Comparison of ENCODE assay signal across 19 cellular contexts in the genomic region with DNA sequence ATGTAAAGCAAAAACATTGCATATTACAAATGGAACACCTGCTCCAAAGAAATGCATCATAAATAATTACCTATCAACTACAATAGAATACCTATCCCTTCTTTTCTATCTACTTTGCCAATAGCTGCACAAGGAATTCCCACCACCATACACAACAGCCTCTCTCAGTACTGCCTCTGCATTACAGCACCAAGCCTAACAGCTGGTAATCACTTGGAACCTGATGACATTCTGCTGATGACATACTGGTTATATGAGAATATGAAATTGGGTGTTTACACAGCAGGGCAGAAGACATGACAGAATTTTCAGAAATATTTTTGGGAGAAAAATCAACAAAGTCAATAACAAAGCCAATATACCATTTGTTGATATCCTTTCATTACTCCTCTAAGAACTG. TPM values are rescaled to one million over a fixed set of nuclear protein-coding genes. Genes with fewer than 3 reads are reported as not detected.
A peak's percentile ranks its signal among the peaks of the same experiment; 100 is the strongest.
DNase-seq lines count a peak whose midpoint lies in the region; ATAC-seq and TF ChIP-seq lines count a peak whose summit lies in the region.
"Had no signal": no experiment of that assay in that cellular context is flagged by ENCODE, and none has a peak within 500 bp of the region (broad histone marks: within the 10 kb centered on the region; RNA-seq: fewer than 3 reads in every experiment).

No MANE protein-coding gene starts in this region.

- no peak overlapping the region for H3K4me3 Mint-ChIP-seq in CD4-positive, CD25-positive, alpha-beta regulatory T cell
- H3K4me3 Mint-ChIP-seq in GM23338 (no peak overlapping the region), glutamatergic neuron (ENCODE audit: unreplicated experiment) (no peak overlapping the region)
- H3K4me3 Mint-ChIP-seq: B cell; CD4-positive, alpha-beta T cell had no signal

- TF ChIP-seq POLR2A in stomach (IDR thresholded peaks at IDR 0.05) = no peak

- peaks cover 46 to 69% (median 49%) of the 10 kb centered on the region in 4 donors for H3K4me1 Mint-ChIP-seq in CD4-positive, CD25-positive, alpha-beta regulatory T cell
- peaks cover 37% of the 10 kb centered on the region for H3K4me1 Mint-ChIP-seq in GM23338
- peaks cover 42% of the 10 kb centered on the region for H3K4me1 Mint-ChIP-seq in glutamatergic neuron (ENCODE audit: low read depth, unreplicated experiment)

- peaks cover 26% of the 10 kb centered on the region; the same call in 1 of the 2 replicates for H4K20me1 ChIP-seq in GM23338 (replicated peaks; ENCODE audit: insufficient read depth)
- peaks cover 6% of the 10 kb centered on the region for H4K20me1 ChIP-seq in mammary epithelial cell (ENCODE audit: insufficient read depth, low read length)

- TF ChIP-seq CTCF in GM23338 (conservative IDR thresholded peaks at IDR 0.05; ENCODE audit: low read depth in 2 of 2) (no peak), mammary epithelial cell (conservative IDR thresholded peaks at IDR 0.05 in 1 of 2, IDR thresholded peaks at IDR 0.05 in 1 of 2; ENCODE audit: extremely low read depth in 1 of 2, insufficient read depth in 1 of 2, low read depth in 1 of 2, low read length in 2 of 2) (no peak), glutamatergic neuron (IDR thresholded peaks at IDR 0.05; ENCODE audit: partially characterized antibody, unreplicated experiment) (no peak), stomach (IDR thresholded peaks at IDR 0.05) (no peak)

- H3K9me3 ChIP-seq in CD4-positive, CD25-positive, alpha-beta regulatory T cell (ENCODE audit: control insufficient read depth in 2 of 2, low read length in 2 of 2) = no peaks in the 10 kb centered on the region
- H3K9me3 ChIP-seq in mammary epithelial cell (replicated peaks; ENCODE audit: insufficient read depth, low read length) = no peaks in the 10 kb centered on the region
- no peaks in the 10 kb centered on the region for H3K9me3 ChIP-seq in stomach

- intact Hi-C loops in mammary epithelial cell (cut with micrococcal nuclease) (no loop called here), stomach (cut with DNase I; ENCODE audit: low total_unique reads) (no loop called here)

- no TSS peak for BruUV-seq in mammary epithelial cell (replicated peaks; lab: Mats Ljungman, UMichigan)

- H3K27me3 ChIP-seq in CD4-positive, CD25-positive, alpha-beta regulatory T cell (ENCODE audit: control insufficient read depth, insufficient read depth, low read length) = no peaks in the 10 kb centered on the region
- H3K27me3 ChIP-seq in GM23338 (ENCODE audit: insufficient read depth) = no peaks in the 10 kb centered on the region
- H3K27me3 ChIP-seq in mammary epithelial cell (ENCODE audit: insufficient read depth, low read length) = no peaks in the 10 kb centered on the region
- no peaks in the 10 kb centered on the region for H3K27me3 ChIP-seq in stomach

- H2AFZ ChIP-seq in GM23338 (no peak overlapping the region), mammary epithelial cell (ENCODE audit: low read depth, low read length) (no peak overlapping the region)
- H2AFZ ChIP-seq: GM23248 had no signal

- no peaks in the 10 kb centered on the region for H3F3A ChIP-seq in GM23338 (replicated peaks; ENCODE audit: low read depth)

- dilution Hi-C loops in mammary epithelial cell (cut with HindIII; ENCODE audit: low sequenced_read_pairs) = no loop called here

- TF ChIP-seq EP300 in stomach (IDR thresholded peaks at IDR 0.05) = no peak

- H3K36me3 ChIP-seq in CD4-positive, CD25-positive, alpha-beta regulatory T cell (ENCODE audit: control insufficient read depth, insufficient read depth, low read length) = peaks cover 9% of the 10 kb centered on the region
- no peaks in the 10 kb centered on the region for H3K36me3 ChIP-seq in GM23338 (ENCODE audit: insufficient read depth)
- H3K36me3 ChIP-seq in mammary epithelial cell (ENCODE audit: insufficient read depth, low read length) = peaks cover 2% of the 10 kb centered on the region
- peaks cover 0 to 20% (median 17%) of the 10 kb centered on the region in 4 donors for H3K36me3 ChIP-seq in stomach

- no peaks in the 10 kb centered on the region for H3K4me1 ChIP-seq in CD4-positive, CD25-positive, alpha-beta regulatory T cell (ENCODE audit: control insufficient read depth, insufficient read depth, low read length, poor library complexity, severe bottlenecking)
- no peaks in the 10 kb centered on the region for H3K4me1 ChIP-seq in GM23338 (ENCODE audit: insufficient read depth)
- peaks cover 20% of the 10 kb centered on the region for H3K4me1 ChIP-seq in mammary epithelial cell (ENCODE audit: insufficient read depth, low read length)
- peaks cover 0 to 28% (median 7%) of the 10 kb centered on the region in 4 donors for H3K4me1 ChIP-seq in stomach

- no peak for ATAC-seq in CD4-positive, CD25-positive, alpha-beta regulatory T cell (ENCODE audit: low read depth in 2 of 2)
- ATAC-seq in GM23338 (no peak), GM21381 (IDR thresholded peaks at IDR 0.05; ENCODE audit: unreplicated experiment) (no peak)
- ATAC-seq: Panc1, SK-N-SH treated with all-trans-retinoic acid at 6 μM for 48 hours had no signal

- CTCF ChIA-PET in mammary epithelial cell (lab: Charles Lee; ENCODE audit: low non-redundant PET) = no interaction called here

- no peaks in the 10 kb centered on the region for H3K9me2 ChIP-seq in GM23338 (ENCODE audit: insufficient read depth)

- no peak for DNase-seq in CD4-positive, CD25-positive, alpha-beta regulatory T cell
- DNase-seq in GM23338 (ENCODE audit: low spot score) (no peak), mammary epithelial cell (no peak), glutamatergic neuron (no peak), stomach (no peak)
- DNase-seq in activated effector memory CD4-positive, alpha-beta T cell treated with anti-CD3 and anti-CD28 coated beads, Interleukin-2, amount 50 U/mL, for 16 hours = no peak
- DNase-seq: CD4-positive, alpha-beta T cell; GM23248; NCI-H1092; NCI-H146; NCI-H2081; NCI-H510A treated with DMSO at 0.1 percent for 48 hours; NCI-H82; SHP77 treated with DMSO at 0.1 percent for 48 hours had no signal

- H3K79me2 ChIP-seq in GM23338 (replicated peaks; ENCODE audit: insufficient read depth) = peaks cover 98% of the 10 kb centered on the region
- H3K79me2 ChIP-seq in mammary epithelial cell (ENCODE audit: insufficient read depth, low read length) = peaks cover 99% of the 10 kb centered on the region

- H3K27ac Mint-ChIP-seq in CD4-positive, CD25-positive, alpha-beta regulatory T cell = peak overlapping the region in 2 of 3 donors; percentile 69 to 80
- H3K27ac Mint-ChIP-seq in GM23338 = no peak overlapping the region
- H3K27ac Mint-ChIP-seq in glutamatergic neuron (ENCODE audit: unreplicated experiment) = peak overlapping the region; percentile 4
- H3K27ac Mint-ChIP-seq: B cell; CD4-positive, alpha-beta T cell had no signal

- H3K4me3 ChIP-seq in CD4-positive, CD25-positive, alpha-beta regulatory T cell (ENCODE audit: low read depth, low read length) = no peak overlapping the region
- no peak overlapping the region for H3K4me3 ChIP-seq in GM23338
- no peak overlapping the region for H3K4me3 ChIP-seq in mammary epithelial cell (replicated peaks in 1 of 3; ENCODE audit: insufficient read depth in 1 of 3, low read depth in 2 of 3, low read length in 3 of 3)
- no peak overlapping the region for H3K4me3 ChIP-seq in stomach
- H3K4me3 ChIP-seq: GM23248, K562 had no signal

- no peak overlapping the region for H3K9ac ChIP-seq in mammary epithelial cell (ENCODE audit: insufficient read depth, low read length)
- H3K9ac ChIP-seq: GM23248 had no signal

- peaks cover 18% of the 10 kb centered on the region for H3K36me3 Mint-ChIP-seq in CD4-positive, CD25-positive, alpha-beta regulatory T cell
- H3K36me3 Mint-ChIP-seq in GM23338 (ENCODE audit: low read depth) = peaks cover 22% of the 10 kb centered on the region; the same call in 2 of the 3 replicates
- peaks cover 7% of the 10 kb centered on the region for H3K36me3 Mint-ChIP-seq in glutamatergic neuron (ENCODE audit: unreplicated experiment)

- H3K9me3 Mint-ChIP-seq in CD4-positive, CD25-positive, alpha-beta regulatory T cell = peaks cover 0 to 4% (median 0%) of the 10 kb centered on the region in 7 donors
- H3K9me3 Mint-ChIP-seq in GM23338 (peaks cover 3% of the 10 kb centered on the region; the same call in 2 of the 3 replicates), glutamatergic neuron (ENCODE audit: unreplicated experiment) (no peaks in the 10 kb centered on the region)
- H3K9me3 Mint-ChIP-seq: CD4-positive, alpha-beta T cell had no signal

- in situ Hi-C loops in mammary epithelial cell (cut with MboI; ENCODE audit: low sequenced_read_pairs in 2 of 2) = no loop called here

- no peak overlapping the region for H3K27ac ChIP-seq in CD4-positive, CD25-positive, alpha-beta regulatory T cell (ENCODE audit: insufficient read depth, low read length, poor library complexity, severe bottlenecking)
- no peak overlapping the region for H3K27ac ChIP-seq in GM23338 (ENCODE audit: low read depth)
- H3K27ac ChIP-seq in mammary epithelial cell (ENCODE audit: insufficient read depth, low read depth, low read length) = no peak overlapping the region
- no peak overlapping the region for H3K27ac ChIP-seq in stomach
- H3K27ac ChIP-seq: GM23248 had no signal

- 0 out of 2 replicates have a peak overlapping the region, but pooled peaks have one; percentile 14 for H3K4me2 ChIP-seq in GM23338
- H3K4me2 ChIP-seq in mammary epithelial cell (ENCODE audit: insufficient read depth, low read depth, low read length) = peak overlapping the region; percentile 43

- H3K27me3 Mint-ChIP-seq in CD4-positive, CD25-positive, alpha-beta regulatory T cell = no peaks in the 10 kb centered on the region
- no peaks in the 10 kb centered on the region for H3K27me3 Mint-ChIP-seq in GM23338 (ENCODE audit: insufficient read depth, low read depth, poor library complexity)
- H3K27me3 Mint-ChIP-seq in glutamatergic neuron (ENCODE audit: unreplicated experiment) = no peaks in the 10 kb centered on the region
- H3K27me3 Mint-ChIP-seq: B cell; CD4-positive, alpha-beta T cell had no signal

TF ChIP-seq in GM23338, 12 proteins besides CTCF, POLR2A, EP300 and RAD21 (continues in another document):
- TF ChIP-seq POLR2AphosphoS5 (IDR thresholded peaks at IDR 0.05; ENCODE audit: low read depth) = no peak

RNA-seq across cellular contexts. Expression of a gene that starts 43.2 kb away (rescaled TPM):
- 84.2 TPM for total RNA-seq in CD4-positive, CD25-positive, alpha-beta regulatory T cell
- polyA plus RNA-seq in CD4-positive, CD25-positive, alpha-beta regulatory T cell = 100 to 1,000 TPM; 181 to 225 (median 198) TPM
- total RNA-seq in GM23338 (2014; rRNA removed; shearing (Covaris generic)) = 255 and 364 TPM in 2 replicates
- polyA plus RNA-seq in GM23338 (2016; fragmentation: Nextera tagmentation; extraction: Ambion mirVana) = 238 and 268 TPM in 2 replicates
- 100 to 1,000 TPM; 124 to 213 TPM for total RNA-seq in mammary epithelial cell
- 325 TPM for polyA plus RNA-seq in mammary epithelial cell
- polyA minus RNA-seq in mammary epithelial cell = 183 TPM
- total RNA-seq in glutamatergic neuron (ENCODE audit: unreplicated experiment) = 185 TPM
- total RNA-seq in stomach = 100 to 1,000 TPM in 1 of 5 donors, 10 to 100 TPM in 3, 1 to 10 TPM in 1; 4.9 to 155 (median 81.2) TPM
- polyA plus RNA-seq in stomach = 100 to 1,000 TPM; 179 to 213 (median 184) TPM
